Comparison of ENCODE assay signal across 1 cellular context in the genomic region with DNA sequence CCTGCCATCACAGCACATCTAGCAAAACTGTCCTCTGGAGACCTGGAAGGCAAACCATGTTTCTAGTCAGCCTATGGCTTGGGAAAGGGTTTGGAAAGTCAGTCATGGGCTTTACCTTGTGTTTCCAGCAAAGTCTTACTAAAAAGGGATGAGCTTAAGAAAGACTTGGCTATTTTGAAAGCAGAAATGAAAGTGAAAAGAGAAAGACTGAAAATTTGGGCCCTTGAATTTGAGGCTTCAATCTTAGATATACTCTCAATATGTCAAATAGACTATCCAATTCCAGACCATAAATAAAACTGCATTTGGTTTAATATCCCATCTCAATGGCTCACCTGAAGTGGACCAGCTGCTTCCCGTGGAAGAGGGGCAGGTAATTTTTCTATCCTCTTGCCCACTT.
TF ChIP-seq lines count a peak whose summit lies in the region.

No MANE protein-coding gene starts in this region.

TF ChIP-seq in IMR-90, 13 proteins besides CTCF, POLR2A, EP300 and RAD21 (continued from another document):
- TF ChIP-seq, protein P1, sequence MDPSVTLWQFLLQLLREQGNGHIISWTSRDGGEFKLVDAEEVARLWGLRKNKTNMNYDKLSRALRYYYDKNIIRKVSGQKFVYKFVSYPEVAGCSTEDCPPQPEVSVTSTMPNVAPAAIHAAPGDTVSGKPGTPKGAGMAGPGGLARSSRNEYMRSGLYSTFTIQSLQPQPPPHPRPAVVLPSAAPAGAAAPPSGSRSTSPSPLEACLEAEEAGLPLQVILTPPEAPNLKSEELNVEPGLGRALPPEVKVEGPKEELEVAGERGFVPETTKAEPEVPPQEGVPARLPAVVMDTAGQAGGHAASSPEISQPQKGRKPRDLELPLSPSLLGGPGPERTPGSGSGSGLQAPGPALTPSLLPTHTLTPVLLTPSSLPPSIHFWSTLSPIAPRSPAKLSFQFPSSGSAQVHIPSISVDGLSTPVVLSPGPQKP (IDR thresholded peaks at IDR 0.05; ENCODE audit: borderline replicate concordance, low read depth, low read length) = no peak
- TF ChIP-seq RFX5 (IDR thresholded peaks at IDR 0.05; ENCODE audit: low read depth, low read length) (no peak), RCOR1 (IDR thresholded peaks at IDR 0.05; ENCODE audit: insufficient replicate concordance, low read length) (no peak), FOS (IDR thresholded peaks at IDR 0.05; ENCODE audit: low read depth, low read length) (no peak), MXI1 (IDR thresholded peaks at IDR 0.05; ENCODE audit: borderline replicate concordance, low read depth, low read length) (no peak), MAFK (IDR thresholded peaks at IDR 0.05; ENCODE audit: low read depth, low read length) (no peak), NFE2L2 (IDR thresholded peaks at IDR 0.05; ENCODE audit: low read depth, low read length) (no peak), BHLHE40 (IDR thresholded peaks at IDR 0.05; ENCODE audit: low read depth, low read length) (no peak), CEBPB (IDR thresholded peaks at IDR 0.05; ENCODE audit: low read depth, low read length) (no peak), SMC3 (IDR thresholded peaks at IDR 0.05; ENCODE audit: low read depth, low read length) (no peak)
- TF ChIP-seq, protein P2, sequence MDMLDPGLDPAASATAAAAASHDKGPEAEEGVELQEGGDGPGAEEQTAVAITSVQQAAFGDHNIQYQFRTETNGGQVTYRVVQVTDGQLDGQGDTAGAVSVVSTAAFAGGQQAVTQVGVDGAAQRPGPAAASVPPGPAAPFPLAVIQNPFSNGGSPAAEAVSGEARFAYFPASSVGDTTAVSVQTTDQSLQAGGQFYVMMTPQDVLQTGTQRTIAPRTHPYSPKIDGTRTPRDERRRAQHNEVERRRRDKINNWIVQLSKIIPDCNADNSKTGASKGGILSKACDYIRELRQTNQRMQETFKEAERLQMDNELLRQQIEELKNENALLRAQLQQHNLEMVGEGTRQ (IDR thresholded peaks at IDR 0.05; ENCODE audit: low read depth, low read length) = no peak
